In genomic region chr12:109716092-109716479, GRCh38 we compare ENCODE assay signal across 13 cellular contexts. TPM values are rescaled to one million over a fixed set of nuclear protein-coding genes. Genes with fewer than 3 reads are reported as not detected.
DNase-seq lines count a peak whose midpoint lies in the region; ATAC-seq and TF ChIP-seq lines count a peak whose summit lies in the region.
"Had no signal": no experiment of that assay in that cellular context is flagged by ENCODE, and none has a peak within 500 bp of the region (broad histone marks: within the 10 kb centered on the region; RNA-seq: fewer than 3 reads in every experiment).

No MANE protein-coding gene starts in this region.

- H3K27me3 Mint-ChIP-seq in CD4-positive, alpha-beta T cell: peaks cover 62% of the 10 kb centered on the region
- H3K27me3 Mint-ChIP-seq in T-cell: peaks cover 18 to 36% of the 10 kb centered on the region in 2 donors

- no peak overlapping the region for H3K27ac ChIP-seq in CD4-positive, alpha-beta T cell (ENCODE audit: low read depth, low read length)
- H3K27ac ChIP-seq in psoas muscle (peak overlapping the region; percentile 84), coronary artery (no peak overlapping the region)

- CTCF ChIA-PET in CD4-positive, alpha-beta T cell (lab: Charles Lee): no interaction called here
- CTCF ChIA-PET in T-cell (lab: Charles Lee): no interaction called here

- H3K36me3 Mint-ChIP-seq in CD4-positive, alpha-beta T cell (ENCODE audit: low read depth): no peaks in the 10 kb centered on the region
- H3K36me3 Mint-ChIP-seq in T-cell: no peaks in the 10 kb centered on the region

- DNase-seq in CD4-positive, alpha-beta T cell: no peak
- no peak for DNase-seq in T-cell
- peak; percentile 56 for DNase-seq in islet precursor cell
- no peak for DNase-seq in psoas muscle
- DNase-seq in coronary artery (ENCODE audit: low spot score): no peak
- no peak for DNase-seq in GF-D8 (lab: John Stamatoyannopoulos, UW)
- no peak for DNase-seq in cortex of kidney (lab: John Stamatoyannopoulos, UW)
- DNase-seq: activated CD4-positive, CD25-positive, alpha-beta regulatory T cell treated with anti-CD3 and anti-CD28 coated beads, Interleukin-2, amount 50 U/mL, for 72 hours; kidney glomerular epithelial cell; NCI-H187; stimulated activated CD4-positive, alpha-beta T cell treated with anti-CD3 and anti-CD28 coated beads, Interleukin-4, amount 100 ng/mL, for 4 hours; stimulated activated naive CD4-positive, alpha-beta T cell treated with Interleukin-2 at 50 U/mL for 16 hours had no signal

- no peak overlapping the region for H3K27ac Mint-ChIP-seq in CD4-positive, alpha-beta T cell
- H3K27ac Mint-ChIP-seq in T-cell: no peak overlapping the region

- intact Hi-C loops in CD4-positive, alpha-beta T cell (cut with DNase I, micrococcal nuclease): loop anchor here in 1 of 2 experiments (10.0 kb wide), 3 partner anchors 569 to 861 kb away; partner anchors contain the start of genes ANAPC7, ATP2A2 and SSH1
- intact Hi-C loops in psoas muscle (cut with DNase I): loop anchor here in 1 of 2 donors (5.0 kb wide), 2 partner anchors 56 to 119 kb away; no protein-coding TSS in a partner anchor

- no peaks in the 10 kb centered on the region for H3K9me3 Mint-ChIP-seq in CD4-positive, alpha-beta T cell
- H3K9me3 Mint-ChIP-seq in T-cell: no peaks in the 10 kb centered on the region

- H3K27me3 ChIP-seq in CD4-positive, alpha-beta T cell (ENCODE audit: control insufficient read depth, insufficient read depth, low read length): peaks cover 33% of the 10 kb centered on the region
- no peaks in the 10 kb centered on the region for H3K27me3 ChIP-seq in psoas muscle (ENCODE audit: insufficient read depth in 3 of 3, low read length in 2 of 3)

- ATAC-seq in CD4-positive, alpha-beta T cell (ENCODE audit: poor library complexity): no peak
- ATAC-seq in T-cell (replicated peaks in 1 of 4): no peak
- no peak for ATAC-seq in psoas muscle
- ATAC-seq in GM21576 (IDR thresholded peaks at IDR 0.05; ENCODE audit: unreplicated experiment): no peak

- WGBS in psoas muscle, 3 donors: 39 to 59% (median 46%) methylated on average over 9 of the region's 9 CpGs

- peaks cover 5% of the 10 kb centered on the region for H3K4me1 Mint-ChIP-seq in CD4-positive, alpha-beta T cell (ENCODE audit: low read depth)
- H3K4me1 Mint-ChIP-seq in T-cell: peaks cover 0 to 5% (median 5%) of the 10 kb centered on the region in 3 donors

- no peaks in the 10 kb centered on the region for H3K36me3 ChIP-seq in psoas muscle (ENCODE audit: insufficient read depth in 1 of 2, low read depth in 1 of 2)

- H3K4me3 ChIP-seq in psoas muscle (peak overlapping the region; percentile 76), coronary artery (no peak overlapping the region)

- H3K4me3 Mint-ChIP-seq in CD4-positive, alpha-beta T cell: peak overlapping the region; percentile 48
- peak overlapping the region; percentile 21 to 63 (median 41) for H3K4me3 Mint-ChIP-seq in T-cell

- POLR2A ChIA-PET in CD4-positive, alpha-beta T cell (lab: Charles Lee): no interaction called here
- POLR2A ChIA-PET in T-cell (lab: Charles Lee): interaction anchor here in 1 of 2 donors (0.5 kb wide), 1 partner anchor 138 kb away, joined by 6 read pairs; no protein-coding TSS in a partner anchor

- no peaks in the 10 kb centered on the region for H3K9me3 ChIP-seq in CD4-positive, alpha-beta T cell (ENCODE audit: control insufficient read depth, low read length)
- H3K9me3 ChIP-seq in psoas muscle: no peaks in the 10 kb centered on the region

- H3K4me1 ChIP-seq in psoas muscle: peaks cover 57% of the 10 kb centered on the region

- TF ChIP-seq CTCF in CD4-positive, alpha-beta T cell (IDR thresholded peaks at IDR 0.05): no peak
- TF ChIP-seq CTCF in psoas muscle (IDR thresholded peaks at IDR 0.05) (no peak), coronary artery (IDR thresholded peaks at IDR 0.05) (no peak)

RNA-seq across cellular contexts. Expression of gene FAM222A, which starts 2.5 kb away (rescaled TPM):
- 1 to 10 TPM; 1.1 to 1.7 TPM for total RNA-seq in CD4-positive, alpha-beta T cell
- total RNA-seq in T-cell (1 to 10 TPM in 4 of 5 donors, under 1 TPM in 1; 0.95 to 4.2 (median 1.6) TPM), psoas muscle (1 to 10 TPM; 1.8 to 6.1 (median 5.5) TPM)
- polyA plus RNA-seq in psoas muscle: 10 to 100 TPM in 1 of 3 donors, 1 to 10 TPM in 1, under 1 TPM in 1; 0.59 to 15.8 (median 3.3) TPM
